ENCODE assay signal across 18 cellular contexts in genomic region chr3:66639794-66640356, GRCh38.
A peak's percentile ranks its signal among the peaks of the same experiment; 100 is the strongest.
DNase-seq lines count a peak whose midpoint lies in the region; ATAC-seq and TF ChIP-seq lines count a peak whose summit lies in the region.
"Had no signal": no experiment of that assay in that cellular context is flagged by ENCODE, and none has a peak within 500 bp of the region (broad histone marks: within the 10 kb centered on the region; RNA-seq: fewer than 3 reads in every experiment).

No MANE protein-coding gene starts in this region.

- DNase-seq in SIG-M5 treated with dmso at 0.1 percent for 504 hours (lab: John Stamatoyannopoulos, UW; ENCODE audit: unreplicated experiment) (peak; percentile 76), SIG-M5 (lab: John Stamatoyannopoulos, UW) (no peak), NOMO-1 treated with DMSO at 0.1 percent for 48 hours (lab: John Stamatoyannopoulos, UW; ENCODE audit: unreplicated experiment) (peak; percentile 41), foreskin fibroblast (peak; percentile 49 to 51), Right ventricle myocardium superior (no peak), NCI-H2227 treated with DMSO at 0.1 percent for 48 hours (lab: John Stamatoyannopoulos, UW) (no peak), WTC11 (ENCODE audit: low spot score) (no peak), NCI-H2227 (lab: John Stamatoyannopoulos, UW; ENCODE audit: unreplicated experiment) (no peak)
- DNase-seq: CD4-positive, CD25-positive, alpha-beta regulatory T cell; DMS153; KBM-7; NCI-H1092; NCI-H1436 treated with DMSO at 0.1 percent for 48 hours; NCI-H2029; NCI-H2171; NCI-H748 treated with DMSO at 0.1 percent for 48 hours had no signal

- no peak for ATAC-seq in Right ventricle myocardium superior (ENCODE audit: poor library complexity)
- ATAC-seq in WTC11 = no peak

- TF ChIP-seq CTCF in foreskin fibroblast (IDR thresholded peaks at IDR 0.05; ENCODE audit: low read depth, low read length) = no peak
- TF ChIP-seq CTCF in WTC11 (IDR thresholded peaks at IDR 0.05) = no peak

- H3K4me3 Mint-ChIP-seq in WTC11 = no peak overlapping the region
- H3K4me3 Mint-ChIP-seq: CD4-positive, CD25-positive, alpha-beta regulatory T cell had no signal

- H3K27me3 Mint-ChIP-seq in WTC11 (ENCODE audit: low read depth) = no peaks in the 10 kb centered on the region
- H3K27me3 Mint-ChIP-seq: CD4-positive, CD25-positive, alpha-beta regulatory T cell had no signal

- POLR2A ChIA-PET in WTC11 (lab: Charles Lee) = no interaction called here

- H3K27ac Mint-ChIP-seq in WTC11 = no peak overlapping the region
- H3K27ac Mint-ChIP-seq: CD4-positive, CD25-positive, alpha-beta regulatory T cell had no signal

- no peak overlapping the region for H3K4me3 ChIP-seq in foreskin fibroblast (ENCODE audit: low read depth in 1 of 2, low read length in 2 of 2)
- H3K4me3 ChIP-seq: PC-9, SJSA1 had no signal

- H3K9me3 Mint-ChIP-seq in WTC11 = peaks cover 11% of the 10 kb centered on the region

- peaks cover 2% of the 10 kb centered on the region; the same call in 1 of the 2 replicates for H3K36me3 Mint-ChIP-seq in WTC11

- intact Hi-C loops in Right ventricle myocardium superior (cut with DNase I) = no loop called here

- CTCF ChIA-PET in WTC11 (lab: Charles Lee) = interaction anchor here (0.8 kb wide), 1 partner anchor 182 kb away, joined by 3 read pairs; no protein-coding TSS in a partner anchor

- peaks cover 22% of the 10 kb centered on the region for H3K4me1 Mint-ChIP-seq in WTC11

TF ChIP-seq in WTC11, 78 proteins besides CTCF, POLR2A, EP300 and RAD21:
- TF ChIP-seq GTF2I (CRISPR knock-in tag; conservative IDR thresholded peaks at IDR 0.05) (no peak), NFATC4 (CRISPR knock-in tag; IDR thresholded peaks at IDR 0.05) (no peak), AR (CRISPR knock-in tag; IDR thresholded peaks at IDR 0.05) (no peak), ZBTB21 (CRISPR knock-in tag; IDR thresholded peaks at IDR 0.05; ENCODE audit: borderline replicate concordance) (no peak), HMGXB4 (CRISPR knock-in tag; IDR thresholded peaks at IDR 0.05) (no peak), NR3C1 (CRISPR knock-in tag; conservative IDR thresholded peaks at IDR 0.05; ENCODE audit: low read depth) (no peak), SMAD3 (CRISPR knock-in tag; IDR thresholded peaks at IDR 0.05; ENCODE audit: borderline replicate concordance) (no peak), SP1 (CRISPR knock-in tag; conservative IDR thresholded peaks at IDR 0.05) (no peak), TCF7 (CRISPR knock-in tag; IDR thresholded peaks at IDR 0.05; ENCODE audit: low read depth) (no peak), IRF1 (CRISPR knock-in tag; IDR thresholded peaks at IDR 0.05) (no peak), FOXP1 (CRISPR knock-in tag; IDR thresholded peaks at IDR 0.05; ENCODE audit: borderline replicate concordance) (no peak), SMAD4 (CRISPR knock-in tag; IDR thresholded peaks at IDR 0.05) (no peak), ZNF416 (CRISPR knock-in tag; IDR thresholded peaks at IDR 0.05) (no peak), NR2C2 (CRISPR knock-in tag; IDR thresholded peaks at IDR 0.05) (no peak), ZNF532 (CRISPR knock-in tag; IDR thresholded peaks at IDR 0.05; ENCODE audit: borderline replicate concordance) (no peak)

Comparison
In these comparisons a context has a peak if more than half of its experiments do, and no peak if none do; other contexts are left out.
1. DNase-seq: peak in SIG-M5 treated with dmso at 0.1 percent for 504 hours (single experiment), NOMO-1 treated with DMSO at 0.1 percent for 48 hours (single experiment) and foreskin fibroblast (2 of 2); none in SIG-M5 (single experiment), Right ventricle myocardium superior (single experiment), NCI-H2227 treated with DMSO at 0.1 percent for 48 hours (single experiment), WTC11 (single experiment) and NCI-H2227 (single experiment).